10 cellular contexts compared by ENCODE assay signal in genomic region chr9:133727277-133727875, GRCh38. TPM values are rescaled to one million over a fixed set of nuclear protein-coding genes. Genes with fewer than 3 reads are reported as not detected.
DNase-seq lines count a peak whose midpoint lies in the region; ATAC-seq and TF ChIP-seq lines count a peak whose summit lies in the region.
"Had no signal": no experiment of that assay in that cellular context is flagged by ENCODE, and none has a peak within 500 bp of the region (broad histone marks: within the 10 kb centered on the region; RNA-seq: fewer than 3 reads in every experiment).

No MANE protein-coding gene starts in this region.

- no peaks in the 10 kb centered on the region for H3F3A ChIP-seq in neural progenitor cell (ENCODE audit: low read depth)

- H3K4me3 Mint-ChIP-seq in neural progenitor cell, result no peak overlapping the region

- H3K9ac ChIP-seq in neural progenitor cell, result no peak overlapping the region

- no peaks in the 10 kb centered on the region for H3K79me2 ChIP-seq in neural progenitor cell (ENCODE audit: low read depth)

- TF ChIP-seq CTCF in neural progenitor cell (IDR thresholded peaks at IDR 0.05), result no peak

- H3K36me3 ChIP-seq in H7 (replicated peaks; ENCODE audit: control insufficient read depth, insufficient read depth, low read length) (no peaks in the 10 kb centered on the region), neural progenitor cell (no peaks in the 10 kb centered on the region)

- H4K20me1 ChIP-seq in neural progenitor cell (ENCODE audit: low read depth), result no peaks in the 10 kb centered on the region

- H3K36me3 Mint-ChIP-seq in neural progenitor cell, result no peaks in the 10 kb centered on the region

- no peak overlapping the region for H3K4me2 ChIP-seq in neural progenitor cell

- no peaks in the 10 kb centered on the region for H3K9me3 ChIP-seq in neural progenitor cell (ENCODE audit: low read depth)

- H2AFZ ChIP-seq in neural progenitor cell (replicated peaks), result no peak overlapping the region

- H3K4me3 ChIP-seq in H7 (ENCODE audit: insufficient read depth, low read depth, low read length) (no peak overlapping the region), neural progenitor cell (no peak overlapping the region)

- H3K27ac ChIP-seq in neural progenitor cell, result no peak overlapping the region

- DNase-seq in COLO668 (lab: John Stamatoyannopoulos, UW; ENCODE audit: unreplicated experiment), result peak; percentile 41
- DNase-seq in H7, result peak; percentile 59
- peak; percentile 49 for DNase-seq in activated CD8-positive, alpha-beta memory T cell treated with anti-CD3 and anti-CD28 coated beads, Interleukin-2, amount 50 U/mL, for 48 hours
- DNase-seq in neural progenitor cell (ENCODE audit: low spot score), result peak; percentile 4
- DNase-seq in SHP77 treated with DMSO at 0.1 percent for 48 hours (lab: John Stamatoyannopoulos, UW), result no peak
- no peak for DNase-seq in anterior cingulate cortex (lab: John Stamatoyannopoulos, UW)
- DNase-seq in SKM-1 (lab: John Stamatoyannopoulos, UW; ENCODE audit: unreplicated experiment), result no peak
- DNase-seq: activated naive CD4-positive, alpha-beta T cell treated with Interleukin-2 at 50 U/mL for 16 hours; NCI-H510A had no signal

- peaks cover 5% of the 10 kb centered on the region for H3K27me3 Mint-ChIP-seq in neural progenitor cell (ENCODE audit: insufficient read depth, low read depth)

- no peaks in the 10 kb centered on the region for H3K27me3 ChIP-seq in H7 (ENCODE audit: control insufficient read depth, insufficient read depth, low read length)
- H3K27me3 ChIP-seq in neural progenitor cell, result no peaks in the 10 kb centered on the region

- H3K9me3 Mint-ChIP-seq in neural progenitor cell, result no peaks in the 10 kb centered on the region

- no peak overlapping the region for H3K27ac Mint-ChIP-seq in neural progenitor cell

- no peak for ATAC-seq in GM21515 (IDR thresholded peaks at IDR 0.05; ENCODE audit: unreplicated experiment)

- no peaks in the 10 kb centered on the region for H3K4me1 ChIP-seq in neural progenitor cell

- no peaks in the 10 kb centered on the region for H3K4me1 Mint-ChIP-seq in neural progenitor cell

RNA-seq across cellular contexts. Expression of gene SARDH, which starts 10.8 kb away (rescaled TPM):
- total RNA-seq in H7 (2014; rRNA removed; shearing (Covaris generic)), result 7.3 and 9.9 TPM in 2 replicates
- total RNA-seq in neural progenitor cell (ENCODE audit: low replicate concordance), result 3.9 and 9.2 TPM in 2 replicates

Comparison
In these comparisons a context has a peak if more than half of its experiments do, and no peak if none do; other contexts are left out.
1. DNase-seq: peak in COLO668 (single experiment), H7 (single experiment), activated CD8-positive, alpha-beta memory T cell treated with anti-CD3 and anti-CD28 coated beads, Interleukin-2, amount 50 U/mL, for 48 hours (single experiment) and neural progenitor cell (single experiment); none in SHP77 treated with DMSO at 0.1 percent for 48 hours (single experiment), anterior cingulate cortex (0 of 58) and SKM-1 (single experiment).